ENCODE assay signal across 8 cellular contexts in genomic region chr11:64767344-64768299, GRCh38. TPM values are rescaled to one million over a fixed set of nuclear protein-coding genes. Genes with fewer than 3 reads are reported as not detected.
DNase-seq lines count a peak whose midpoint lies in the region; ATAC-seq and TF ChIP-seq lines count a peak whose summit lies in the region.

No MANE protein-coding gene starts in this region.

- H3K9me3 Mint-ChIP-seq in CD8-positive, alpha-beta memory T cell, result no peaks in the 10 kb centered on the region

- H3K27ac ChIP-seq in CD8-positive, alpha-beta memory T cell (ENCODE audit: low read depth, low read length), result peak overlapping the region; percentile 17
- H3K27ac ChIP-seq in HUES48 (ENCODE audit: low read depth, low read length), result peak overlapping the region; percentile 44

- H3K27ac Mint-ChIP-seq in CD8-positive, alpha-beta memory T cell, result peak overlapping the region; percentile 84 to 95 (median 89)

- H3K4me1 ChIP-seq in CD8-positive, alpha-beta memory T cell (ENCODE audit: insufficient read depth, low read length), result peaks cover 91% of the 10 kb centered on the region
- peaks cover 29% of the 10 kb centered on the region for H3K4me1 ChIP-seq in HUES48 (ENCODE audit: control insufficient read depth, insufficient read depth, low read length)

- peak; percentile 72 to 88 (median 79) for DNase-seq in CD8-positive, alpha-beta memory T cell
- DNase-seq in T-helper 2 cell (peak; percentile 52 to 78 (median 66)), astrocyte of the spinal cord (ENCODE audit: low read depth, low spot score) (peak; percentile 40), kidney epithelial cell (ENCODE audit: low read depth) (no peak)
- DNase-seq in stimulated activated CD4-positive, alpha-beta T cell treated with anti-CD3 and anti-CD28 coated beads, Interleukin-4, amount 100 ng/mL, for 1 hour, result peak; percentile 79

- peaks cover 80 to 94% (median 89%) of the 10 kb centered on the region in 3 donors for H3K4me1 Mint-ChIP-seq in CD8-positive, alpha-beta memory T cell

- H3K36me3 Mint-ChIP-seq in CD8-positive, alpha-beta memory T cell, result peaks cover 26 to 92% (median 49%) of the 10 kb centered on the region in 3 donors

- H3K4me3 ChIP-seq in CD8-positive, alpha-beta memory T cell (ENCODE audit: low read length), result no peak overlapping the region
- H3K4me3 ChIP-seq in HUES48 (ENCODE audit: low read depth, low read length), result no peak overlapping the region
- no peak overlapping the region for H3K4me3 ChIP-seq in astrocyte of the spinal cord (ENCODE audit: low read depth, low read length)
- no peak overlapping the region for H3K4me3 ChIP-seq in kidney epithelial cell (ENCODE audit: low read depth, low read length)

- CTCF ChIA-PET in CD8-positive, alpha-beta memory T cell (lab: Charles Lee), result interaction anchor here (0.7 to 26.7 kb wide), 9 partner anchors 8 to 97 kb away, joined by 3 to 441 read pairs (median 4); partner anchors contain the start of genes MAP4K2, RASGRP2 and SF1

- POLR2A ChIA-PET in CD8-positive, alpha-beta memory T cell (lab: Charles Lee), result interaction anchor here (3.4 to 15.8 kb wide), 2 partner anchors 10 to 24 kb away, joined by 37 to 220 read pairs; partner anchors contain the start of genes RASGRP2 and SF1

- no peak for ATAC-seq in GM18520 (IDR thresholded peaks at IDR 0.05; ENCODE audit: unreplicated experiment)
- no peak for ATAC-seq in HG03521 (IDR thresholded peaks at IDR 0.05; ENCODE audit: unreplicated experiment)

- peaks cover 0 to 6% of the 10 kb centered on the region in 2 donors for H3K27me3 Mint-ChIP-seq in CD8-positive, alpha-beta memory T cell

- in situ Hi-C loops in astrocyte of the spinal cord (cut with HindIII; ENCODE audit: low sequenced_read_pairs), result no loop called here

- peaks cover 71% of the 10 kb centered on the region for H3K36me3 ChIP-seq in CD8-positive, alpha-beta memory T cell (ENCODE audit: insufficient read depth, low read length)
- H3K36me3 ChIP-seq in HUES48 (ENCODE audit: control insufficient read depth, insufficient read depth, low read length), result peaks cover 88% of the 10 kb centered on the region
- H3K36me3 ChIP-seq in kidney epithelial cell (ENCODE audit: control insufficient read depth, insufficient read depth, low read length), result peaks cover 17% of the 10 kb centered on the region

- peak overlapping the region; percentile 33 to 83 (median 64) for H3K4me3 Mint-ChIP-seq in CD8-positive, alpha-beta memory T cell

- H3K27me3 ChIP-seq in CD8-positive, alpha-beta memory T cell (ENCODE audit: insufficient read depth, low read length, poor library complexity, severe bottlenecking), result no peaks in the 10 kb centered on the region
- H3K27me3 ChIP-seq in HUES48 (ENCODE audit: control insufficient read depth, insufficient read depth, low read length), result no peaks in the 10 kb centered on the region
- no peaks in the 10 kb centered on the region for H3K27me3 ChIP-seq in kidney epithelial cell (ENCODE audit: control insufficient read depth, insufficient read depth, low read length)

- no peak overlapping the region for H3K9ac ChIP-seq in HUES48 (ENCODE audit: low read depth, low read length)

- H3K9me3 ChIP-seq in CD8-positive, alpha-beta memory T cell (ENCODE audit: low read length), result no peaks in the 10 kb centered on the region
- no peaks in the 10 kb centered on the region for H3K9me3 ChIP-seq in HUES48 (ENCODE audit: control insufficient read depth, insufficient read depth, low read length)

- TF ChIP-seq CTCF in astrocyte of the spinal cord (IDR thresholded peaks at IDR 0.05; ENCODE audit: low read depth, low read length), result peak; percentile 72
- peak; percentile 75 for TF ChIP-seq CTCF in kidney epithelial cell (IDR thresholded peaks at IDR 0.05; ENCODE audit: insufficient read depth, low read length, poor library complexity, severe bottlenecking)

RNA-seq across cellular contexts. Expression of gene PYGM, which starts 7.8 kb away (rescaled TPM):
- 1 to 10 TPM; 2.2 TPM for total RNA-seq in CD8-positive, alpha-beta memory T cell
- 0.15 TPM for polyA plus RNA-seq in CD8-positive, alpha-beta memory T cell
- 0.17 and 0.27 TPM in 2 replicates for total RNA-seq in kidney epithelial cell

RNA-seq across cellular contexts. Expression of gene SF1, which starts 10.7 kb away (rescaled TPM):
- total RNA-seq in CD8-positive, alpha-beta memory T cell, result 100 to 1,000 TPM; 403 to 423 TPM
- polyA plus RNA-seq in CD8-positive, alpha-beta memory T cell, result 176 TPM
- total RNA-seq in kidney epithelial cell, result 194 and 216 TPM in 2 replicates

RNA-seq across cellular contexts. Expression of gene RASGRP2, which starts 23.7 kb away (rescaled TPM):
- 10 to 100 TPM; 30.2 to 33.5 TPM for total RNA-seq in CD8-positive, alpha-beta memory T cell
- 145 TPM for polyA plus RNA-seq in CD8-positive, alpha-beta memory T cell
- total RNA-seq in kidney epithelial cell, result 0.41 and 0.96 TPM in 2 replicates

RNA-seq across cellular contexts. Expression of gene MAP4K2, which starts 35.4 kb away (rescaled TPM):
- 10 to 100 TPM; 54.8 to 55.3 TPM for total RNA-seq in CD8-positive, alpha-beta memory T cell
- polyA plus RNA-seq in CD8-positive, alpha-beta memory T cell, result 39.0 TPM
- 33.2 and 40.6 TPM in 2 replicates for total RNA-seq in kidney epithelial cell

RNA-seq across cellular contexts. Expression of gene MEN1, which starts 42.7 kb away (rescaled TPM):
- total RNA-seq in CD8-positive, alpha-beta memory T cell, result 10 to 100 TPM; 45.8 to 47.7 TPM
- 45.0 TPM for polyA plus RNA-seq in CD8-positive, alpha-beta memory T cell
- 24.6 and 28.5 TPM in 2 replicates for total RNA-seq in kidney epithelial cell

Comparison
In these comparisons a context has a peak if more than half of its experiments do, and no peak if none do; other contexts are left out.
1. RNA of gene RASGRP2, which starts 23.7 kb away (total RNA-seq): 30.2 to 33.5 TPM in CD8-positive, alpha-beta memory T cell; 0.41 to 0.96 TPM in kidney epithelial cell; every median in the first group is over 10 times any median in the second.